Comparison of ENCODE assay signal across 21 cellular contexts in genomic region chr5:177131019-177131320, GRCh38. TPM values are rescaled to one million over a fixed set of nuclear protein-coding genes. Genes with fewer than 3 reads are reported as not detected.
DNase-seq lines count a peak whose midpoint lies in the region; ATAC-seq and TF ChIP-seq lines count a peak whose summit lies in the region.
"Had no signal": no experiment of that assay in that cellular context is flagged by ENCODE, and none has a peak within 500 bp of the region (broad histone marks: within the 10 kb centered on the region; RNA-seq: fewer than 3 reads in every experiment).

No MANE protein-coding gene starts in this region.

- H3K36me3 ChIP-seq in HUES48 (ENCODE audit: control insufficient read depth, insufficient read depth, low read length), result peaks cover 12% of the 10 kb centered on the region
- peaks cover 10% of the 10 kb centered on the region for H3K36me3 ChIP-seq in osteoblast (ENCODE audit: insufficient read depth, low read length)
- peaks cover 9% of the 10 kb centered on the region for H3K36me3 ChIP-seq in effector memory CD4-positive, alpha-beta T cell (ENCODE audit: control insufficient read depth, insufficient read depth, low read length)

- POLR2A ChIA-PET in WTC11 (lab: Charles Lee), result interaction anchor here (1.2 kb wide), 1 partner anchor 317 kb away, joined by 3 read pairs; no protein-coding TSS in a partner anchor

- CTCF ChIA-PET in WTC11 (lab: Charles Lee), result interaction anchor here (0.6 to 3.4 kb wide), 7 partner anchors 8 to 260 kb away, joined by 3 to 22 read pairs (median 5); partner anchors contain the start of gene FGFR4

- H2AFZ ChIP-seq in osteoblast (ENCODE audit: low read length), result peak overlapping the region; percentile 46

- H3K79me2 ChIP-seq in osteoblast (ENCODE audit: insufficient read depth, low read length), result peaks cover 13% of the 10 kb centered on the region

- no peak for TF ChIP-seq CTCF in WTC11 (IDR thresholded peaks at IDR 0.05)
- TF ChIP-seq CTCF in osteoblast (IDR thresholded peaks at IDR 0.05; ENCODE audit: extremely low read depth, low read depth, low read length), result no peak

- ATAC-seq in WTC11, result no peak
- no peak for ATAC-seq in HG03025 (IDR thresholded peaks at IDR 0.05; ENCODE audit: low FRiP score, unreplicated experiment)
- ATAC-seq: heart right ventricle, left cardiac atrium, mucosa of descending colon, upper lobe of right lung had no signal

- no peak for DNase-seq in WTC11 (ENCODE audit: low spot score)
- DNase-seq in epithelial cell of prostate (ENCODE audit: low read depth, low spot score), result no peak
- DNase-seq in osteoblast (ENCODE audit: insufficient read length, low spot score, missing footprints), result no peak
- no peak for DNase-seq in UCSD-AML1 (lab: John Stamatoyannopoulos, UW; ENCODE audit: unreplicated experiment)
- DNase-seq in mucosa of gallbladder (ENCODE audit: low spot score), result no peak
- DNase-seq in effector memory CD4-positive, alpha-beta T cell, result no peak
- DNase-seq: activated CD4-positive, alpha-beta T cell treated with anti-CD3 and anti-CD28 coated beads for 1 hour; activated CD8-positive, alpha-beta memory T cell treated with anti-CD3 and anti-CD28 coated beads, Interleukin-2, amount 50 U/mL, for 4 hours; activated naive CD4-positive, alpha-beta T cell treated with anti-CD3 and anti-CD28 coated beads, Interleukin-2, amount 10 ng/mL, durations not matched to agents 7 days and 5 days; BE2C; heart right ventricle; left cardiac atrium; NCI-H1436 treated with DMSO at 0.1 percent for 48 hours; stimulated activated naive CD4-positive, alpha-beta T cell had no signal

- no peaks in the 10 kb centered on the region; the same call in 1 of the 2 replicates for H3K27me3 Mint-ChIP-seq in WTC11 (ENCODE audit: low read depth)
- H3K27me3 Mint-ChIP-seq: activated naive CD4-positive, alpha-beta T cell treated with anti-CD3 and anti-CD28 coated beads, Interleukin-2, amount 10 ng/mL, durations not matched to agents 7 days and 5 days had no signal

- H3K4me2 ChIP-seq in osteoblast (ENCODE audit: insufficient read depth, low read length), result no peak overlapping the region

- H3K27ac Mint-ChIP-seq in WTC11, result 0 out of 2 replicates have a peak overlapping the region, but pooled peaks have one; percentile 9

- H3K4me3 ChIP-seq in HUES48 (ENCODE audit: low read depth, low read length), result 0 out of 2 replicates have a peak overlapping the region, but pooled peaks have one; percentile 76
- no peak overlapping the region for H3K4me3 ChIP-seq in osteoblast (ENCODE audit: insufficient read depth, low read length)
- no peak overlapping the region for H3K4me3 ChIP-seq in effector memory CD4-positive, alpha-beta T cell (ENCODE audit: insufficient read depth, low read depth, low read length, poor library complexity, severe bottlenecking)
- H3K4me3 ChIP-seq: heart right ventricle, mucosa of descending colon, spleen, upper lobe of right lung had no signal

- H3K27me3 ChIP-seq in HUES48 (ENCODE audit: control insufficient read depth, insufficient read depth, low read length), result no peaks in the 10 kb centered on the region
- no peaks in the 10 kb centered on the region for H3K27me3 ChIP-seq in osteoblast (ENCODE audit: insufficient read depth, low read length)
- H3K27me3 ChIP-seq in effector memory CD4-positive, alpha-beta T cell (replicated peaks; ENCODE audit: control insufficient read depth, insufficient read depth, low read length, poor library complexity, severe bottlenecking), result no peaks in the 10 kb centered on the region
- H3K27me3 ChIP-seq: BE2C, dorsolateral prefrontal cortex, heart right ventricle, spleen, upper lobe of right lung had no signal

- no peaks in the 10 kb centered on the region for H3K9me3 Mint-ChIP-seq in WTC11
- H3K9me3 Mint-ChIP-seq: activated naive CD4-positive, alpha-beta T cell treated with anti-CD3 and anti-CD28 coated beads, Interleukin-2, amount 10 ng/mL, durations not matched to agents 7 days and 5 days; T-helper 2 cell treated with Interferon-gamma antibody and Interleukin-4, amounts not matched to agents 5 μg/mL and 100 μg/mL, for 36 hours had no signal

- H3K4me3 Mint-ChIP-seq in WTC11, result peak overlapping the region; percentile 85

- H3K36me3 Mint-ChIP-seq in WTC11, result peaks cover 14% of the 10 kb centered on the region

- H4K20me1 ChIP-seq in osteoblast (ENCODE audit: insufficient read depth, low read length), result no peaks in the 10 kb centered on the region

- peaks cover 33% of the 10 kb centered on the region for H3K4me1 Mint-ChIP-seq in WTC11

- H3K9ac ChIP-seq in HUES48 (ENCODE audit: low read depth, low read length), result peak overlapping the region; percentile 94; the same call in 1 of the 2 replicates

- no peak overlapping the region for H3K27ac ChIP-seq in HUES48 (ENCODE audit: low read depth, low read length)
- peak overlapping the region; percentile 17 for H3K27ac ChIP-seq in epithelial cell of prostate
- H3K27ac ChIP-seq in osteoblast (ENCODE audit: low read depth, low read length), result no peak overlapping the region
- H3K27ac ChIP-seq in effector memory CD4-positive, alpha-beta T cell (ENCODE audit: insufficient read depth, low read length, poor library complexity, severe bottlenecking), result no peak overlapping the region
- H3K27ac ChIP-seq: upper lobe of right lung had no signal

- no peaks in the 10 kb centered on the region for H3K9me3 ChIP-seq in HUES48 (ENCODE audit: control insufficient read depth, insufficient read depth, low read length)
- H3K9me3 ChIP-seq in osteoblast (ENCODE audit: low read depth, low read length), result no peaks in the 10 kb centered on the region
- no peaks in the 10 kb centered on the region for H3K9me3 ChIP-seq in effector memory CD4-positive, alpha-beta T cell (ENCODE audit: control insufficient read depth, low read length)
- H3K9me3 ChIP-seq: BE2C, heart right ventricle, mucosa of descending colon, spleen, upper lobe of right lung had no signal

- peaks cover 25% of the 10 kb centered on the region for H3K4me1 ChIP-seq in HUES48 (ENCODE audit: control insufficient read depth, insufficient read depth, low read length)
- H3K4me1 ChIP-seq in osteoblast (ENCODE audit: insufficient read depth, low read length), result peaks cover 20% of the 10 kb centered on the region
- peaks cover 36% of the 10 kb centered on the region for H3K4me1 ChIP-seq in effector memory CD4-positive, alpha-beta T cell (ENCODE audit: control insufficient read depth, insufficient read depth, low read length, poor library complexity, severe bottlenecking)
- H3K4me1 ChIP-seq: BE2C had no signal

TF ChIP-seq in WTC11, 78 proteins besides CTCF, POLR2A, EP300 and RAD21:
- TF ChIP-seq ATF1 (CRISPR knock-in tag; IDR thresholded peaks at IDR 0.05), result 0 out of 2 replicates have a peak, but pooled peaks have one; percentile 37
- TF ChIP-seq, protein P1, sequence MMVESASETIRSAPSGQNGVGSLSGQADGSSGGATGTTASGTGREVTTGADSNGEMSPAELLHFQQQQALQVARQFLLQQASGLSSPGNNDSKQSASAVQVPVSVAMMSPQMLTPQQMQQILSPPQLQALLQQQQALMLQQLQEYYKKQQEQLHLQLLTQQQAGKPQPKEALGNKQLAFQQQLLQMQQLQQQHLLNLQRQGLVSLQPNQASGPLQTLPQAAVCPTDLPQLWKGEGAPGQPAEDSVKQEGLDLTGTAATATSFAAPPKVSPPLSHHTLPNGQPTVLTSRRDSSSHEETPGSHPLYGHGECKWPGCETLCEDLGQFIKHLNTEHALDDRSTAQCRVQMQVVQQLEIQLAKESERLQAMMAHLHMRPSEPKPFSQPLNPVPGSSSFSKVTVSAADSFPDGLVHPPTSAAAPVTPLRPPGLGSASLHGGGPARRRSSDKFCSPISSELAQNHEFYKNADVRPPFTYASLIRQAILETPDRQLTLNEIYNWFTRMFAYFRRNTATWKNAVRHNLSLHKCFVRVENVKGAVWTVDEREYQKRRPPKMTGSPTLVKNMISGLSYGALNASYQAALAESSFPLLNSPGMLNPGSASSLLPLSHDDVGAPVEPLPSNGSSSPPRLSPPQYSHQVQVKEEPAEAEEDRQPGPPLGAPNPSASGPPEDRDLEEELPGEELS (CRISPR knock-in tag; IDR thresholded peaks at IDR 0.05), result no peak
- TF ChIP-seq ZNF232 (CRISPR knock-in tag; IDR thresholded peaks at IDR 0.05), result no peak
- TF ChIP-seq, protein P2, sequence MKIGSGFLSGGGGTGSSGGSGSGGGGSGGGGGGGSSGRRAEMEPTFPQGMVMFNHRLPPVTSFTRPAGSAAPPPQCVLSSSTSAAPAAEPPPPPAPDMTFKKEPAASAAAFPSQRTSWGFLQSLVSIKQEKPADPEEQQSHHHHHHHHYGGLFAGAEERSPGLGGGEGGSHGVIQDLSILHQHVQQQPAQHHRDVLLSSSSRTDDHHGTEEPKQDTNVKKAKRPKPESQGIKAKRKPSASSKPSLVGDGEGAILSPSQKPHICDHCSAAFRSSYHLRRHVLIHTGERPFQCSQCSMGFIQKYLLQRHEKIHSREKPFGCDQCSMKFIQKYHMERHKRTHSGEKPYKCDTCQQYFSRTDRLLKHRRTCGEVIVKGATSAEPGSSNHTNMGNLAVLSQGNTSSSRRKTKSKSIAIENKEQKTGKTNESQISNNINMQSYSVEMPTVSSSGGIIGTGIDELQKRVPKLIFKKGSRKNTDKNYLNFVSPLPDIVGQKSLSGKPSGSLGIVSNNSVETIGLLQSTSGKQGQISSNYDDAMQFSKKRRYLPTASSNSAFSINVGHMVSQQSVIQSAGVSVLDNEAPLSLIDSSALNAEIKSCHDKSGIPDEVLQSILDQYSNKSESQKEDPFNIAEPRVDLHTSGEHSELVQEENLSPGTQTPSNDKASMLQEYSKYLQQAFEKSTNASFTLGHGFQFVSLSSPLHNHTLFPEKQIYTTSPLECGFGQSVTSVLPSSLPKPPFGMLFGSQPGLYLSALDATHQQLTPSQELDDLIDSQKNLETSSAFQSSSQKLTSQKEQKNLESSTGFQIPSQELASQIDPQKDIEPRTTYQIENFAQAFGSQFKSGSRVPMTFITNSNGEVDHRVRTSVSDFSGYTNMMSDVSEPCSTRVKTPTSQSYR (CRISPR knock-in tag; IDR thresholded peaks at IDR 0.05), result no peak
- TF ChIP-seq NR2C2 (CRISPR knock-in tag; IDR thresholded peaks at IDR 0.05), result no peak
TF ChIP-seq in WTC11: peak in this region for 1.

RNA-seq across cellular contexts. Expression of gene NSD1, which starts 2.6 kb away (rescaled TPM):
- total RNA-seq in WTC11 (2021) (144 to 153 TPM (median 148 TPM) in 3 replicates), osteoblast (48.6 and 53.2 TPM in 2 replicates), mucosa of gallbladder (82.1 TPM)

RNA-seq across cellular contexts. Expression of gene FGFR4, which starts 44.3 kb away (rescaled TPM):
- total RNA-seq in WTC11 (2021) (108 to 122 TPM (median 111 TPM) in 3 replicates), osteoblast (0.29 and 1.1 TPM in 2 replicates), mucosa of gallbladder (233 TPM)

Comparison
In these comparisons a context has a peak if more than half of its experiments do, and no peak if none do; other contexts are left out.
1. RNA of gene FGFR4, which starts 44.3 kb away (total RNA-seq): 233 TPM in mucosa of gallbladder (single experiment) and 108 to 122 TPM in WTC11; 0.29 to 1.1 TPM in osteoblast; every median in the first group is over 10 times any median in the second.